Comparison of ENCODE assay signal across 1 cellular context in the genomic region with DNA sequence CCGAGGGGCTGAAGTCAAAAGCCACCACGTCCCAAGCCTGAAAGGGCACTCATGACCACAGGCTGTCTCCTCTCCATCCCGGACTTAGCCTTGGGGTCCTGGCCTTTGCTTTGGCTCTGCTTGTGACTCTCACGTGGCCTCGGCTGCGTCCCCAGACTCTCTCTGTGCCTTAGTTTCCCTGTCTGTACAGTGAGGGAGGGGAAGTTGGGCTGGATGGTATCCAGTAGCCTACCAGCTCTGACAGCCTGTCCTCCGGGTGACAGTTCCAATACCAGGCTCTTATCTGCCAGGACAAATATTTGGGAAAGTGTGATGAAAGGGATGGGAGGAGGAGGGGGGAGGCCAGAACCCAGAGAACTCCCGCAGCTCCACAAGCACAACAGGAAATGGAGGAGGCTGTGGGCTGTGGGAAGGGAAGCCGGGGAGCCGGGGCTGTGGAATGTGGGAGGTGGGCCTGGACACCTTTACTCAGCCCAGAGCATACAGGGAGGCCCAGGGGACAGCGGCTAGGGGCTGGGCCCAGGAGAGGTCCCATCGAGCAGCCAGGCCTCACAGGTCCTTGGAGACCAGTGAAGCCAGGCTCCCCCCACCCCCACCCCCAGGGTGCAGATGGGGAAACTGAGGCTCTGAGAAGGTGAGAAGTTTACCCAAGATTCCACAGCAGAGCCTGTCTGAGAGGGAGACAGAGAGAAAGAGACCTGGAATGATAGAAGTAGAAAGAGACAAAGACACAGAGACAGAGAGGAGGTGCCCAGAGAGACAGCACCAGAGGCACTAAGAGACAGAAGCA.
TF ChIP-seq lines count a peak whose summit lies in the region.

No MANE protein-coding gene starts in this region.

TF ChIP-seq in HepG2, 621 proteins besides CTCF, POLR2A, EP300 and RAD21 (continued from another document and continues in another):
- TF ChIP-seq, protein P1, sequence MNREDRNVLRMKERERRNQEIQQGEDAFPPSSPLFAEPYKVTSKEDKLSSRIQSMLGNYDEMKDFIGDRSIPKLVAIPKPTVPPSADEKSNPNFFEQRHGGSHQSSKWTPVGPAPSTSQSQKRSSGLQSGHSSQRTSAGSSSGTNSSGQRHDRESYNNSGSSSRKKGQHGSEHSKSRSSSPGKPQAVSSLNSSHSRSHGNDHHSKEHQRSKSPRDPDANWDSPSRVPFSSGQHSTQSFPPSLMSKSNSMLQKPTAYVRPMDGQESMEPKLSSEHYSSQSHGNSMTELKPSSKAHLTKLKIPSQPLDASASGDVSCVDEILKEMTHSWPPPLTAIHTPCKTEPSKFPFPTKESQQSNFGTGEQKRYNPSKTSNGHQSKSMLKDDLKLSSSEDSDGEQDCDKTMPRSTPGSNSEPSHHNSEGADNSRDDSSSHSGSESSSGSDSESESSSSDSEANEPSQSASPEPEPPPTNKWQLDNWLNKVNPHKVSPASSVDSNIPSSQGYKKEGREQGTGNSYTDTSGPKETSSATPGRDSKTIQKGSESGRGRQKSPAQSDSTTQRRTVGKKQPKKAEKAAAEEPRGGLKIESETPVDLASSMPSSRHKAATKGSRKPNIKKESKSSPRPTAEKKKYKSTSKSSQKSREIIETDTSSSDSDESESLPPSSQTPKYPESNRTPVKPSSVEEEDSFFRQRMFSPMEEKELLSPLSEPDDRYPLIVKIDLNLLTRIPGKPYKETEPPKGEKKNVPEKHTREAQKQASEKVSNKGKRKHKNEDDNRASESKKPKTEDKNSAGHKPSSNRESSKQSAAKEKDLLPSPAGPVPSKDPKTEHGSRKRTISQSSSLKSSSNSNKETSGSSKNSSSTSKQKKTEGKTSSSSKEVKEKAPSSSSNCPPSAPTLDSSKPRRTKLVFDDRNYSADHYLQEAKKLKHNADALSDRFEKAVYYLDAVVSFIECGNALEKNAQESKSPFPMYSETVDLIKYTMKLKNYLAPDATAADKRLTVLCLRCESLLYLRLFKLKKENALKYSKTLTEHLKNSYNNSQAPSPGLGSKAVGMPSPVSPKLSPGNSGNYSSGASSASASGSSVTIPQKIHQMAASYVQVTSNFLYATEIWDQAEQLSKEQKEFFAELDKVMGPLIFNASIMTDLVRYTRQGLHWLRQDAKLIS (CRISPR knock-in tag; IDR thresholded peaks at IDR 0.05): no peak
- TF ChIP-seq ZNF557 (CRISPR knock-in tag; IDR thresholded peaks at IDR 0.05) (no peak), RFX3 (CRISPR knock-in tag; IDR thresholded peaks at IDR 0.05) (no peak), ZSCAN31 (CRISPR knock-in tag; IDR thresholded peaks at IDR 0.05; ENCODE audit: low read depth) (peak; percentile 79), SAFB2 (CRISPR knock-in tag; IDR thresholded peaks at IDR 0.05; ENCODE audit: borderline replicate concordance, low read depth) (no peak; the same call in 1 of the 2 replicates), DZIP1 (CRISPR knock-in tag; IDR thresholded peaks at IDR 0.05) (no peak), ETV6 (CRISPR knock-in tag; conservative IDR thresholded peaks at IDR 0.05) (peak; percentile 84; the same call in 1 of the 2 replicates), DR1 (CRISPR knock-in tag; IDR thresholded peaks at IDR 0.05) (no peak; the same call in 1 of the 2 replicates), ARID2 (CRISPR knock-in tag; IDR thresholded peaks at IDR 0.05; ENCODE audit: borderline replicate concordance) (no peak; the same call in 1 of the 2 replicates), RXRB (CRISPR knock-in tag; IDR thresholded peaks at IDR 0.05; ENCODE audit: borderline replicate concordance) (peak; percentile 87), SRSF4 (IDR thresholded peaks at IDR 0.05; ENCODE audit: low read depth, low read length, poor library complexity, severe bottlenecking) (no peak), ASH2L (IDR thresholded peaks at IDR 0.05; ENCODE audit: insufficient read length, low read depth, low read length) (no peak), XBP1 (CRISPR knock-in tag; IDR thresholded peaks at IDR 0.05) (no peak), ZNF232 (CRISPR knock-in tag; IDR thresholded peaks at IDR 0.05; ENCODE audit: borderline replicate concordance) (peak; percentile 54; the same call in 1 of the 2 replicates), ZNF570 (CRISPR knock-in tag; IDR thresholded peaks at IDR 0.05; ENCODE audit: borderline replicate concordance) (no peak), ZBTB7B (CRISPR knock-in tag; IDR thresholded peaks at IDR 0.05) (peak; percentile 94), TRIM24 (CRISPR knock-in tag; IDR thresholded peaks at IDR 0.05) (peak; percentile 69; the same call in 1 of the 2 replicates), HNRNPK (IDR thresholded peaks at IDR 0.05; ENCODE audit: low read depth, low read length, poor library complexity, severe bottlenecking) (no peak), ADNP (CRISPR knock-in tag; IDR thresholded peaks at IDR 0.05) (no peak), HOXA5 (CRISPR knock-in tag; IDR thresholded peaks at IDR 0.05) (peak; percentile 68; the same call in 1 of the 2 replicates), CEBPB (IDR thresholded peaks at IDR 0.05; ENCODE audit: borderline replicate concordance, low read depth, low read length) (peak; percentile 77), ZNF746 (CRISPR knock-in tag; IDR thresholded peaks at IDR 0.05) (peak; percentile 97), SRY (CRISPR knock-in tag; IDR thresholded peaks at IDR 0.05) (peak; percentile 13; the same call in 1 of the 2 replicates), ZMAT3 (CRISPR knock-in tag; conservative IDR thresholded peaks at IDR 0.05) (peak; percentile 6; the same call in 1 of the 2 replicates), HDAC6 (IDR thresholded peaks at IDR 0.05; ENCODE audit: low read depth, low read length) (no peak), ZSCAN22 (CRISPR knock-in tag; IDR thresholded peaks at IDR 0.05) (no peak; the same call in 1 of the 2 replicates), WIZ (CRISPR knock-in tag; IDR thresholded peaks at IDR 0.05) (no peak), PHB2 (IDR thresholded peaks at IDR 0.05; ENCODE audit: partially characterized antibody) (no peak), LCORL (IDR thresholded peaks at IDR 0.05) (peak; percentile 70), LCORL (CRISPR knock-in tag; IDR thresholded peaks at IDR 0.05) (peak; percentile 99), MZF1 (CRISPR knock-in tag; IDR thresholded peaks at IDR 0.05; ENCODE audit: borderline replicate concordance) (0 out of 2 replicates have a peak, but pooled peaks have one; percentile 68), FOXK1 (CRISPR knock-in tag; IDR thresholded peaks at IDR 0.05; ENCODE audit: borderline replicate concordance, low read depth) (peak; percentile 77; the same call in 1 of the 2 replicates), MAFG (CRISPR knock-in tag; IDR thresholded peaks at IDR 0.05) (no peak), TSC22D2 (CRISPR knock-in tag; IDR thresholded peaks at IDR 0.05; ENCODE audit: borderline replicate concordance) (no peak; the same call in 1 of the 2 replicates), NONO (IDR thresholded peaks at IDR 0.05) (no peak), NONO (CRISPR knock-in tag; conservative IDR thresholded peaks at IDR 0.05) (peak; percentile 95), JARID2 (CRISPR knock-in tag; IDR thresholded peaks at IDR 0.05; ENCODE audit: insufficient replicate concordance) (peak; percentile 57), TMF1 (CRISPR knock-in tag; IDR thresholded peaks at IDR 0.05; ENCODE audit: low read depth) (no peak), SP140L (CRISPR knock-in tag; IDR thresholded peaks at IDR 0.05; ENCODE audit: borderline replicate concordance) (0 out of 2 replicates have a peak, but pooled peaks have one; percentile 47), ZNF775 (CRISPR knock-in tag; IDR thresholded peaks at IDR 0.05; ENCODE audit: borderline replicate concordance) (no peak), HNRNPLL (IDR thresholded peaks at IDR 0.05; ENCODE audit: low read depth, low read length, poor library complexity, severe bottlenecking) (peak; percentile 24), ZNF749 (CRISPR knock-in tag; IDR thresholded peaks at IDR 0.05; ENCODE audit: borderline replicate concordance) (no peak), ZNF567 (CRISPR knock-in tag; IDR thresholded peaks at IDR 0.05; ENCODE audit: borderline replicate concordance) (no peak), JUN (CRISPR knock-in tag; IDR thresholded peaks at IDR 0.05) (0 out of 2 replicates have a peak, but pooled peaks have one; percentile 89), SPEN (CRISPR knock-in tag; IDR thresholded peaks at IDR 0.05; ENCODE audit: low read depth) (peak; percentile 67), XRCC5 (optimal IDR thresholded peaks at IDR 0.05; ENCODE audit: low read length) (peak; percentile 47), CBX1 (IDR thresholded peaks at IDR 0.05; ENCODE audit: low read depth) (no peak), ZNF230 (CRISPR knock-in tag; IDR thresholded peaks at IDR 0.05) (no peak), TAF15 (IDR thresholded peaks at IDR 0.05; ENCODE audit: low read depth, low read length, poor library complexity, severe bottlenecking) (no peak), ZNF253 (CRISPR knock-in tag; IDR thresholded peaks at IDR 0.05; ENCODE audit: borderline replicate concordance) (no peak), HOXA3 (CRISPR knock-in tag; IDR thresholded peaks at IDR 0.05) (peak; percentile 89; the same call in 1 of the 2 replicates), NKX3-1 (CRISPR knock-in tag; IDR thresholded peaks at IDR 0.05) (no peak)
- TF ChIP-seq, protein P2, sequence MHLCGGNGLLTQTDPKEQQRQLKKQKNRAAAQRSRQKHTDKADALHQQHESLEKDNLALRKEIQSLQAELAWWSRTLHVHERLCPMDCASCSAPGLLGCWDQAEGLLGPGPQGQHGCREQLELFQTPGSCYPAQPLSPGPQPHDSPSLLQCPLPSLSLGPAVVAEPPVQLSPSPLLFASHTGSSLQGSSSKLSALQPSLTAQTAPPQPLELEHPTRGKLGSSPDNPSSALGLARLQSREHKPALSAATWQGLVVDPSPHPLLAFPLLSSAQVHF (CRISPR knock-in tag; IDR thresholded peaks at IDR 0.05): no peak
- TF ChIP-seq, protein P3, sequence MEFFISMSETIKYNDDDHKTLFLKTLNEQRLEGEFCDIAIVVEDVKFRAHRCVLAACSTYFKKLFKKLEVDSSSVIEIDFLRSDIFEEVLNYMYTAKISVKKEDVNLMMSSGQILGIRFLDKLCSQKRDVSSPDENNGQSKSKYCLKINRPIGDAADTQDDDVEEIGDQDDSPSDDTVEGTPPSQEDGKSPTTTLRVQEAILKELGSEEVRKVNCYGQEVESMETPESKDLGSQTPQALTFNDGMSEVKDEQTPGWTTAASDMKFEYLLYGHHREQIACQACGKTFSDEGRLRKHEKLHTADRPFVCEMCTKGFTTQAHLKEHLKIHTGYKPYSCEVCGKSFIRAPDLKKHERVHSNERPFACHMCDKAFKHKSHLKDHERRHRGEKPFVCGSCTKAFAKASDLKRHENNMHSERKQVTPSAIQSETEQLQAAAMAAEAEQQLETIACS (CRISPR knock-in tag; IDR thresholded peaks at IDR 0.05): no peak
- TF ChIP-seq, protein P4, sequence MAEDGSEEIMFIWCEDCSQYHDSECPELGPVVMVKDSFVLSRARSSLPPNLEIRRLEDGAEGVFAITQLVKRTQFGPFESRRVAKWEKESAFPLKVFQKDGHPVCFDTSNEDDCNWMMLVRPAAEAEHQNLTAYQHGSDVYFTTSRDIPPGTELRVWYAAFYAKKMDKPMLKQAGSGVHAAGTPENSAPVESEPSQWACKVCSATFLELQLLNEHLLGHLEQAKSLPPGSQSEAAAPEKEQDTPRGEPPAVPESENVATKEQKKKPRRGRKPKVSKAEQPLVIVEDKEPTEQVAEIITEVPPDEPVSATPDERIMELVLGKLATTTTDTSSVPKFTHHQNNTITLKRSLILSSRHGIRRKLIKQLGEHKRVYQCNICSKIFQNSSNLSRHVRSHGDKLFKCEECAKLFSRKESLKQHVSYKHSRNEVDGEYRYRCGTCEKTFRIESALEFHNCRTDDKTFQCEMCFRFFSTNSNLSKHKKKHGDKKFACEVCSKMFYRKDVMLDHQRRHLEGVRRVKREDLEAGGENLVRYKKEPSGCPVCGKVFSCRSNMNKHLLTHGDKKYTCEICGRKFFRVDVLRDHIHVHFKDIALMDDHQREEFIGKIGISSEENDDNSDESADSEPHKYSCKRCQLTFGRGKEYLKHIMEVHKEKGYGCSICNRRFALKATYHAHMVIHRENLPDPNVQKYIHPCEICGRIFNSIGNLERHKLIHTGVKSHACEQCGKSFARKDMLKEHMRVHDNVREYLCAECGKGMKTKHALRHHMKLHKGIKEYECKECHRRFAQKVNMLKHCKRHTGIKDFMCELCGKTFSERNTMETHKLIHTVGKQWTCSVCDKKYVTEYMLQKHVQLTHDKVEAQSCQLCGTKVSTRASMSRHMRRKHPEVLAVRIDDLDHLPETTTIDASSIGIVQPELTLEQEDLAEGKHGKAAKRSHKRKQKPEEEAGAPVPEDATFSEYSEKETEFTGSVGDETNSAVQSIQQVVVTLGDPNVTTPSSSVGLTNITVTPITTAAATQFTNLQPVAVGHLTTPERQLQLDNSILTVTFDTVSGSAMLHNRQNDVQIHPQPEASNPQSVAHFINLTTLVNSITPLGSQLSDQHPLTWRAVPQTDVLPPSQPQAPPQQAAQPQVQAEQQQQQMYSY (CRISPR knock-in tag; IDR thresholded peaks at IDR 0.05): no peak
- TF ChIP-seq, protein P5, sequence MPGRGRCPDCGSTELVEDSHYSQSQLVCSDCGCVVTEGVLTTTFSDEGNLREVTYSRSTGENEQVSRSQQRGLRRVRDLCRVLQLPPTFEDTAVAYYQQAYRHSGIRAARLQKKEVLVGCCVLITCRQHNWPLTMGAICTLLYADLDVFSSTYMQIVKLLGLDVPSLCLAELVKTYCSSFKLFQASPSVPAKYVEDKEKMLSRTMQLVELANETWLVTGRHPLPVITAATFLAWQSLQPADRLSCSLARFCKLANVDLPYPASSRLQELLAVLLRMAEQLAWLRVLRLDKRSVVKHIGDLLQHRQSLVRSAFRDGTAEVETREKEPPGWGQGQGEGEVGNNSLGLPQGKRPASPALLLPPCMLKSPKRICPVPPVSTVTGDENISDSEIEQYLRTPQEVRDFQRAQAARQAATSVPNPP (CRISPR knock-in tag; IDR thresholded peaks at IDR 0.05): no peak
